Comparison of ENCODE assay signal across 11 cellular contexts in genomic region chr20:62550087-62550565, GRCh38.
DNase-seq lines count a peak whose midpoint lies in the region; ATAC-seq and TF ChIP-seq lines count a peak whose summit lies in the region.
"Had no signal": no experiment of that assay in that cellular context is flagged by ENCODE, and none has a peak within 500 bp of the region (broad histone marks: within the 10 kb centered on the region; RNA-seq: fewer than 3 reads in every experiment).

No MANE protein-coding gene starts in this region.

- H3K27ac Mint-ChIP-seq in nephron progenitor cell: no peak overlapping the region
- H3K27ac Mint-ChIP-seq: T-helper 1 cell treated with Interleukin-12 subunit alpha and Interleukin-12 subunit beta and Interleukin-4 antibody, amounts not matched to agents 30 μg/mL and 1 μg/mL, for 36 hours had no signal

- H3K4me3 ChIP-seq in WERI-Rb-1 (ENCODE audit: low read depth, low read length): peak overlapping the region; percentile 55
- peak overlapping the region; percentile 60 for H3K4me3 ChIP-seq in urinary bladder (ENCODE audit: low read depth, low read length)
- H3K4me3 ChIP-seq in brain microvascular endothelial cell (ENCODE audit: low read depth, low read length): no peak overlapping the region
- H3K4me3 ChIP-seq: GM12878 had no signal

- peak overlapping the region; percentile 83 for H3K4me3 Mint-ChIP-seq in nephron progenitor cell
- H3K4me3 Mint-ChIP-seq: T-helper 1 cell treated with Interleukin-12 subunit alpha and Interleukin-12 subunit beta and Interleukin-4 antibody, amounts not matched to agents 30 μg/mL and 1 μg/mL, for 36 hours had no signal

- intact Hi-C loops in left cardiac atrium (cut with DNase I): loop anchor here in 1 of 2 donors (5.0 kb wide), 1 partner anchor 33 kb away; no protein-coding TSS in a partner anchor

- no peaks in the 10 kb centered on the region for H3K36me3 Mint-ChIP-seq in nephron progenitor cell (ENCODE audit: low read depth)

- H3K27ac ChIP-seq in WERI-Rb-1: no peak overlapping the region
- H3K27ac ChIP-seq in urinary bladder (ENCODE audit: low read depth): no peak overlapping the region
- no peak overlapping the region for H3K27ac ChIP-seq in brain microvascular endothelial cell

- peaks cover 28% of the 10 kb centered on the region for H3K27me3 Mint-ChIP-seq in nephron progenitor cell (ENCODE audit: low read depth, poor library complexity)

- WGBS in urinary bladder: 6% methylated on average over 29 of the region's 29 CpGs

- no peak for TF ChIP-seq CTCF in WERI-Rb-1 (IDR thresholded peaks at IDR 0.05; ENCODE audit: low read depth, low read length)
- TF ChIP-seq CTCF in nephron progenitor cell (IDR thresholded peaks at IDR 0.05): no peak
- no peak for TF ChIP-seq CTCF in brain microvascular endothelial cell (IDR thresholded peaks at IDR 0.05; ENCODE audit: low read depth, low read length, missing control alignments)

- H3K4me1 Mint-ChIP-seq in nephron progenitor cell: peaks cover 49% of the 10 kb centered on the region

- H3K4me1 ChIP-seq in urinary bladder (ENCODE audit: insufficient read depth): no peaks in the 10 kb centered on the region

- ATAC-seq in left cardiac atrium (peak; percentile 70 to 76), GM18909 (IDR thresholded peaks at IDR 0.05; ENCODE audit: poor library complexity, unreplicated experiment) (no peak)
- ATAC-seq: GM12878 had no signal

- no peaks in the 10 kb centered on the region for H3K9me3 ChIP-seq in WERI-Rb-1 (ENCODE audit: severe bottlenecking)

- H3K36me3 ChIP-seq in WERI-Rb-1 (no peaks in the 10 kb centered on the region), urinary bladder (ENCODE audit: insufficient read depth) (no peaks in the 10 kb centered on the region), brain microvascular endothelial cell (replicated peaks) (no peaks in the 10 kb centered on the region)

- in situ Hi-C loops in brain microvascular endothelial cell (cut with HindIII; ENCODE audit: low pct_ligation_motif_present, low sequenced_read_pairs): no loop called here

- H3K9me3 Mint-ChIP-seq in nephron progenitor cell: no peaks in the 10 kb centered on the region
- H3K9me3 Mint-ChIP-seq: T-helper 1 cell treated with Interleukin-12 subunit alpha and Interleukin-12 subunit beta and Interleukin-4 antibody, amounts not matched to agents 30 μg/mL and 1 μg/mL, for 36 hours had no signal

- no peak for DNase-seq in WERI-Rb-1
- peak; percentile 78 for DNase-seq in left cardiac atrium
- peak; percentile 35 for DNase-seq in nephron progenitor cell
- no peak for DNase-seq in brain microvascular endothelial cell
- DNase-seq in HuH-7.5 (ENCODE audit: low spot score): no peak
- DNase-seq: Karpas-422, NCI-H2029 had no signal

- H3K27me3 ChIP-seq in WERI-Rb-1 (ENCODE audit: insufficient read depth, low read depth, severe bottlenecking): peaks cover 5% of the 10 kb centered on the region
- H3K27me3 ChIP-seq in brain microvascular endothelial cell (replicated peaks): peaks cover 44% of the 10 kb centered on the region

Comparison
In these comparisons a context has a peak if more than half of its experiments do, and no peak if none do; other contexts are left out.
1. DNase-seq: peak in left cardiac atrium (single experiment) and nephron progenitor cell (single experiment); none in WERI-Rb-1 (single experiment), brain microvascular endothelial cell (single experiment) and HuH-7.5 (single experiment).